ENCODE assay signal across 19 cellular contexts in genomic region chr11:90656171-90656570, GRCh38.
"Had no signal": no experiment of that assay in that cellular context is flagged by ENCODE, and none has a peak within 500 bp of the region (broad histone marks: within the 10 kb centered on the region; RNA-seq: fewer than 3 reads in every experiment).

No MANE protein-coding gene starts in this region.

- H3K36me3 ChIP-seq: esophagus muscularis mucosa, gastroesophageal sphincter, heart left ventricle, left lung, lower lobe of right lung had no signal

- H3K4me3 ChIP-seq: coronary artery, dorsolateral prefrontal cortex, esophagus muscularis mucosa, gastroesophageal sphincter, heart left ventricle, left lung, lower lobe of right lung, mucosa of descending colon had no signal

- H3K9me3 ChIP-seq: esophagus muscularis mucosa, gastroesophageal sphincter, left lung, lower lobe of right lung had no signal

- H3K4me3 Mint-ChIP-seq: mesothelial cell of epicardium; naive B cell; naive thymus-derived CD8-positive, alpha-beta T cell had no signal

- H3K27ac Mint-ChIP-seq: mesothelial cell of epicardium; naive B cell; naive thymus-derived CD8-positive, alpha-beta T cell had no signal

- ATAC-seq: foreskin keratinocyte; gastroesophageal sphincter; heart left ventricle; left cardiac atrium; left lung; left ventricle myocardium superior; lower lobe of right lung; mucosa of descending colon; naive thymus-derived CD8-positive, alpha-beta T cell had no signal

- H3K27ac ChIP-seq: coronary artery, dorsolateral prefrontal cortex, esophagus muscularis mucosa, foreskin keratinocyte, gastroesophageal sphincter, heart left ventricle, left lung, lower lobe of right lung had no signal

- DNase-seq: dermis blood vessel endothelial cell; dorsolateral prefrontal cortex; effector CD4-positive, alpha-beta T cell; effector memory CD4-positive, alpha-beta T cell; foreskin keratinocyte; heart left ventricle; hippocampal formation; left cardiac atrium; left lung; left ventricle myocardium superior; lower lobe of right lung; mesenchymal stem cell; mucosa of descending colon; naive B cell; naive thymus-derived CD8-positive, alpha-beta T cell had no signal

- H3K27me3 ChIP-seq: dorsolateral prefrontal cortex, esophagus muscularis mucosa, foreskin keratinocyte, gastroesophageal sphincter, heart left ventricle, left lung had no signal

- H3K4me1 ChIP-seq: esophagus muscularis mucosa, foreskin keratinocyte, gastroesophageal sphincter, heart left ventricle, left lung, lower lobe of right lung had no signal

- H3K4me1 Mint-ChIP-seq: mesothelial cell of epicardium; naive B cell; naive thymus-derived CD8-positive, alpha-beta T cell had no signal

- H3K27me3 Mint-ChIP-seq: naive B cell; naive thymus-derived CD8-positive, alpha-beta T cell had no signal

- H3K36me3 Mint-ChIP-seq: mesothelial cell of epicardium, naive B cell had no signal
